1 cellular context compared by ENCODE assay signal in the genomic region with DNA sequence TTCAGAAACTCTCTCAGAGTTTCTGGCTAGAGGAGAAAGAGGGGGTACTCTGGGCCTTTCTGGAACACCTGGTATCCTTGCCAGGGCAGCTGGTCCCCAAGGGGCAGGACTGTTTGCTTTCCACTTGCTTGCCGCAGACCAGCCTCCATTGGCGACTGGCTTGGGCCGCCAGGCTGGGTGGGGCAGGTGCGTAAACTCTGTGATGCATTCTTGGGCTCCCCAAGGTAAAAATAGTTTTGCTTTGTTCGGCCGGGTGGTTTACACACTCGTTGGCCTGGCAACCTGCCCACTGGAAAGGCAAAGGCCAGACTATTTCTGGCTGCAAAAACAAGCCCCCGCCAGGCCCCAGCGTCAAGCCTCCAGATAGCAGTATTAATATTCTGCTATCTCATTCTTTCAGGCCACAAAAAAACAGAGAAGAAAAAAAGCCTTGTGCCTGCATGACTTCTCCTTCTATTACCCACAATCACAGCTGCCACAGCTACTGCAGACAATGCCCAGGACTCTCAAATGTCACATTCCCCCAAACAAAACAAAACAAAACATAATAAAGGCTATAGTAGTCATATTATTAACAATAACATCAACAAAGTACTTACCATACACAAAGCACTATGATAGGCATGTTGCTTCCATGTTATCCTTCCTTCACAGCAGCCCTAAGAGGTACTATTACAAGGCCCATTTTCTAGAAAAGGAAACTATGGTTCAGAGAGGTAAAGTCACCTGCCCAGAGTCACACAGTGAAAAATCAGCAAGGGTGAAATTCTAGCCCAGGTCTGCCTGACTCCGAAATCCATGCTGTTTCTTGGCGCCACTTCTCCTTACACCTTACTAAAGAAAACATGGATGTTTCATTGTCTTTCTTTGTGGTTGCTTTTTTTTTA.
TF ChIP-seq lines count a peak whose summit lies in the region.

No MANE protein-coding gene starts in this region.

TF ChIP-seq in GM12878, 131 proteins besides CTCF, POLR2A, EP300 and RAD21 (continued from another document and continues in another):
- TF ChIP-seq ETV6 (conservative IDR thresholded peaks at IDR 0.05 in 1 of 2, IDR thresholded peaks at IDR 0.05 in 1 of 2; ENCODE audit: borderline replicate concordance in 1 of 2, low read depth in 1 of 2) = no peak
- TF ChIP-seq NRF1 (conservative IDR thresholded peaks at IDR 0.05; ENCODE audit: low read depth, low read length) = no peak
- no peak for TF ChIP-seq MYB (IDR thresholded peaks at IDR 0.05; ENCODE audit: borderline replicate concordance, low read depth, low read length)
- TF ChIP-seq MLLT1 (IDR thresholded peaks at IDR 0.05) = peak; percentile 41; the same call in 1 of the 2 replicates
- no peak for TF ChIP-seq ZBTB11 (CRISPR knock-in tag; IDR thresholded peaks at IDR 0.05)
- no peak for TF ChIP-seq ATF3 (IDR thresholded peaks at IDR 0.05; ENCODE audit: borderline replicate concordance, extremely low read depth, low read depth, low read length)
- TF ChIP-seq RELB (IDR thresholded peaks at IDR 0.05; ENCODE audit: low read depth) = 0 out of 2 replicates have a peak, but pooled peaks have one; percentile 13
- TF ChIP-seq CBX5 (IDR thresholded peaks at IDR 0.05; ENCODE audit: low read depth) = no peak
- no peak for TF ChIP-seq SMAD5 (IDR thresholded peaks at IDR 0.05; ENCODE audit: low read depth)
- TF ChIP-seq RBBP5 (conservative IDR thresholded peaks at IDR 0.05) = no peak
- TF ChIP-seq KLF5 (IDR thresholded peaks at IDR 0.05; ENCODE audit: partially characterized antibody) = no peak
- TF ChIP-seq HSF1 (IDR thresholded peaks at IDR 0.05; ENCODE audit: low read depth, low read length) = no peak
- no peak for TF ChIP-seq HDGF (IDR thresholded peaks at IDR 0.05)
- no peak for TF ChIP-seq MTA3 (IDR thresholded peaks at IDR 0.05; ENCODE audit: borderline replicate concordance, low read length)
- TF ChIP-seq HDAC2 (IDR thresholded peaks at IDR 0.05) = no peak
- TF ChIP-seq PML (IDR thresholded peaks at IDR 0.05; ENCODE audit: low read length) = no peak
- 0 out of 2 replicates have a peak, but pooled peaks have one; percentile 17 for TF ChIP-seq CHD2 (IDR thresholded peaks at IDR 0.05; ENCODE audit: borderline replicate concordance, low read depth, low read length)
- peak; percentile 66 for TF ChIP-seq SKIL (IDR thresholded peaks at IDR 0.05; ENCODE audit: low read depth, poor library complexity, severe bottlenecking)
- no peak for TF ChIP-seq ZZZ3 (IDR thresholded peaks at IDR 0.05; ENCODE audit: control insufficient read depth, insufficient read length, low read depth)
- no peak for TF ChIP-seq IRF3 (IDR thresholded peaks at IDR 0.05)
- no peak for TF ChIP-seq TAF1 (IDR thresholded peaks at IDR 0.05; ENCODE audit: borderline replicate concordance, low read depth, low read length)
- no peak for TF ChIP-seq ASH2L (IDR thresholded peaks at IDR 0.05; ENCODE audit: borderline replicate concordance, low read depth)
- TF ChIP-seq SUZ12 (IDR thresholded peaks at IDR 0.05; ENCODE audit: unreplicated experiment) = no peak
- no peak for TF ChIP-seq POU2F2 (IDR thresholded peaks at IDR 0.05; ENCODE audit: borderline replicate concordance, low read depth, low read length)
- TF ChIP-seq CREB1 (IDR thresholded peaks at IDR 0.05; ENCODE audit: low read depth) = peak; percentile 42; the same call in 1 of the 2 replicates
- no peak for TF ChIP-seq SIN3A (IDR thresholded peaks at IDR 0.05; ENCODE audit: low read depth, low read length)
- TF ChIP-seq ZNF24 (IDR thresholded peaks at IDR 0.05) = no peak
- no peak for TF ChIP-seq ZNF622 (IDR thresholded peaks at IDR 0.05)
- TF ChIP-seq, protein P1, sequence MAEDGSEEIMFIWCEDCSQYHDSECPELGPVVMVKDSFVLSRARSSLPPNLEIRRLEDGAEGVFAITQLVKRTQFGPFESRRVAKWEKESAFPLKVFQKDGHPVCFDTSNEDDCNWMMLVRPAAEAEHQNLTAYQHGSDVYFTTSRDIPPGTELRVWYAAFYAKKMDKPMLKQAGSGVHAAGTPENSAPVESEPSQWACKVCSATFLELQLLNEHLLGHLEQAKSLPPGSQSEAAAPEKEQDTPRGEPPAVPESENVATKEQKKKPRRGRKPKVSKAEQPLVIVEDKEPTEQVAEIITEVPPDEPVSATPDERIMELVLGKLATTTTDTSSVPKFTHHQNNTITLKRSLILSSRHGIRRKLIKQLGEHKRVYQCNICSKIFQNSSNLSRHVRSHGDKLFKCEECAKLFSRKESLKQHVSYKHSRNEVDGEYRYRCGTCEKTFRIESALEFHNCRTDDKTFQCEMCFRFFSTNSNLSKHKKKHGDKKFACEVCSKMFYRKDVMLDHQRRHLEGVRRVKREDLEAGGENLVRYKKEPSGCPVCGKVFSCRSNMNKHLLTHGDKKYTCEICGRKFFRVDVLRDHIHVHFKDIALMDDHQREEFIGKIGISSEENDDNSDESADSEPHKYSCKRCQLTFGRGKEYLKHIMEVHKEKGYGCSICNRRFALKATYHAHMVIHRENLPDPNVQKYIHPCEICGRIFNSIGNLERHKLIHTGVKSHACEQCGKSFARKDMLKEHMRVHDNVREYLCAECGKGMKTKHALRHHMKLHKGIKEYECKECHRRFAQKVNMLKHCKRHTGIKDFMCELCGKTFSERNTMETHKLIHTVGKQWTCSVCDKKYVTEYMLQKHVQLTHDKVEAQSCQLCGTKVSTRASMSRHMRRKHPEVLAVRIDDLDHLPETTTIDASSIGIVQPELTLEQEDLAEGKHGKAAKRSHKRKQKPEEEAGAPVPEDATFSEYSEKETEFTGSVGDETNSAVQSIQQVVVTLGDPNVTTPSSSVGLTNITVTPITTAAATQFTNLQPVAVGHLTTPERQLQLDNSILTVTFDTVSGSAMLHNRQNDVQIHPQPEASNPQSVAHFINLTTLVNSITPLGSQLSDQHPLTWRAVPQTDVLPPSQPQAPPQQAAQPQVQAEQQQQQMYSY (CRISPR knock-in tag; IDR thresholded peaks at IDR 0.05) = no peak
- peak; percentile 96 for TF ChIP-seq NR2F1 (conservative IDR thresholded peaks at IDR 0.05)
- TF ChIP-seq SREBF1 (IDR thresholded peaks at IDR 0.05; ENCODE audit: low read length) = no peak
- no peak for TF ChIP-seq IRF4 (IDR thresholded peaks at IDR 0.05; ENCODE audit: low read depth, low read length)
- no peak for TF ChIP-seq ZBTB4 (CRISPR knock-in tag; IDR thresholded peaks at IDR 0.05)
